ENCODE assay signal across 23 cellular contexts in genomic region chr3:181383760-181384159, GRCh38.
DNase-seq lines count a peak whose midpoint lies in the region; ATAC-seq, FAIRE-seq and TF ChIP-seq lines count a peak whose summit lies in the region.
"Had no signal": no experiment of that assay in that cellular context is flagged by ENCODE, and none has a peak within 500 bp of the region (broad histone marks: within the 10 kb centered on the region; RNA-seq: fewer than 3 reads in every experiment).

No MANE protein-coding gene starts in this region.

- no peak for ATAC-seq in left cardiac atrium
- ATAC-seq: esophagus mucosa; gastrocnemius medialis; natural killer cell; stimulated activated naive B cell treated with anti-CD40 and anti-IgM and Interleukin-4, amounts not matched to agents 10 μg/mL and 1 μg/mL and 100 μg/mL, for 72 hours had no signal

- FAIRE-seq in H54 (lab: Jason Lieb, UNC): no peak
- FAIRE-seq: HTR-8/SVneo had no signal

- no peaks in the 10 kb centered on the region for H4K20me1 ChIP-seq in BLaER1 treated with 17β-estradiol and CSF1 and Interleukin-3, amounts not matched to agents 10 nM and 100 nM

- H3K9ac ChIP-seq in BLaER1 treated with 17β-estradiol and CSF1 and Interleukin-3, amounts not matched to agents 10 nM and 100 nM: peak overlapping the region in 7 of 11 experiments; percentile 11 to 58 (median 38); a peak in 11 of 22 replicates
- no peak overlapping the region for H3K9ac ChIP-seq in NT2/D1 (ENCODE audit: insufficient read length, low read depth)

- peak; percentile 45 to 58 for DNase-seq in Kasumi-1 (lab: John Stamatoyannopoulos, UW)
- peak; percentile 59 for DNase-seq in NT2/D1 (ENCODE audit: low read depth, low spot score)
- peak; percentile 28 for DNase-seq in iPS DF 4.7 (ENCODE audit: extremely low read depth, low spot score)
- no peak for DNase-seq in left cardiac atrium
- no peak for DNase-seq in H54 (ENCODE audit: insufficient read length, low spot score)
- no peak for DNase-seq in effector CD4-positive, alpha-beta T cell
- DNase-seq in EL: no peak
- DNase-seq: ACHN; activated naive CD4-positive, alpha-beta T cell treated with anti-CD3 and anti-CD28 coated beads, Interleukin-2, amount 50 U/mL, for 16 hours; aorta; DMS53; effector memory CD4-positive, alpha-beta T cell; gastrocnemius medialis; H7; hypothalamus; natural killer cell; NCI-H1694; NCI-H510A treated with DMSO at 0.1 percent for 48 hours; stimulated activated naive B cell treated with anti-CD40 and anti-IgM and Interleukin-4, amounts not matched to agents 10 μg/mL and 1 μg/mL and 100 μg/mL, for 72 hours had no signal

- peaks cover 32 to 37% (median 34%) of the 10 kb centered on the region in 10 experiments for H3K4me1 ChIP-seq in BLaER1 treated with 17β-estradiol and CSF1 and Interleukin-3, amounts not matched to agents 10 nM and 100 nM
- no peaks in the 10 kb centered on the region for H3K4me1 ChIP-seq in NT2/D1 (ENCODE audit: insufficient read depth, insufficient read length)
- H3K4me1 ChIP-seq: gastrocnemius medialis had no signal

- intact Hi-C loops in left cardiac atrium (cut with DNase I): no loop called here

- peaks cover 0 to 9% (median 4%) of the 10 kb centered on the region in 11 experiments; a peak in 3 of 22 replicates for H3K9me3 ChIP-seq in BLaER1 treated with 17β-estradiol and CSF1 and Interleukin-3, amounts not matched to agents 10 nM and 100 nM (replicated peaks in 1 of 11)
- 0 out of 2 replicates have a peak, but pooled peaks cover 5% of the 10 kb centered on the region for H3K9me3 ChIP-seq in NT2/D1 (ENCODE audit: insufficient read depth, low read length)
- H3K9me3 ChIP-seq: gastrocnemius medialis, thyroid gland had no signal

- no peak for TF ChIP-seq POLR2A in H54 (IDR thresholded peaks at IDR 0.05; ENCODE audit: low read depth, low read length)

- H3K27ac ChIP-seq in BLaER1 treated with 17β-estradiol and CSF1 and Interleukin-3, amounts not matched to agents 10 nM and 100 nM: peak overlapping the region in 8 of 11 experiments; percentile 51 to 81 (median 68); a peak in 16 of 22 replicates
- H3K27ac ChIP-seq: gastrocnemius medialis, thyroid gland had no signal

- H3K4me3 ChIP-seq in BLaER1 treated with 17β-estradiol and CSF1 and Interleukin-3, amounts not matched to agents 10 nM and 100 nM: peak overlapping the region in 5 of 10 experiments; percentile 5 to 29 (median 10); a peak in 5 of 20 replicates
- no peak overlapping the region for H3K4me3 ChIP-seq in NT2/D1 (ENCODE audit: insufficient read length, low read depth)
- H3K4me3 ChIP-seq: gastrocnemius medialis, thyroid gland had no signal

- no peaks in the 10 kb centered on the region for H3K36me3 ChIP-seq in BLaER1 treated with 17β-estradiol and CSF1 and Interleukin-3, amounts not matched to agents 10 nM and 100 nM
- no peaks in the 10 kb centered on the region for H3K36me3 ChIP-seq in NT2/D1 (ENCODE audit: insufficient read depth, insufficient read length, low read length)
- H3K36me3 ChIP-seq: gastrocnemius medialis, thyroid gland had no signal

- H3K27me3 ChIP-seq in BLaER1 treated with 17β-estradiol and CSF1 and Interleukin-3, amounts not matched to agents 10 nM and 100 nM: no peaks in the 10 kb centered on the region
- H3K27me3 ChIP-seq in NT2/D1 (ENCODE audit: insufficient read depth, insufficient read length): no peaks in the 10 kb centered on the region
- H3K27me3 ChIP-seq: gastrocnemius medialis, thyroid gland had no signal

- H3K4me2 ChIP-seq in BLaER1 treated with 17β-estradiol and CSF1 and Interleukin-3, amounts not matched to agents 10 nM and 100 nM: peak overlapping the region; percentile 59 to 83 (median 74)

Comparison
In these comparisons a context has a peak if more than half of its experiments do, and no peak if none do; other contexts are left out.
1. DNase-seq: peak in Kasumi-1 (2 of 2), NT2/D1 (single experiment) and iPS DF 4.7 (single experiment); none in left cardiac atrium (single experiment), H54 (single experiment), effector CD4-positive, alpha-beta T cell (single experiment) and EL (single experiment).